In the genomic region with DNA sequence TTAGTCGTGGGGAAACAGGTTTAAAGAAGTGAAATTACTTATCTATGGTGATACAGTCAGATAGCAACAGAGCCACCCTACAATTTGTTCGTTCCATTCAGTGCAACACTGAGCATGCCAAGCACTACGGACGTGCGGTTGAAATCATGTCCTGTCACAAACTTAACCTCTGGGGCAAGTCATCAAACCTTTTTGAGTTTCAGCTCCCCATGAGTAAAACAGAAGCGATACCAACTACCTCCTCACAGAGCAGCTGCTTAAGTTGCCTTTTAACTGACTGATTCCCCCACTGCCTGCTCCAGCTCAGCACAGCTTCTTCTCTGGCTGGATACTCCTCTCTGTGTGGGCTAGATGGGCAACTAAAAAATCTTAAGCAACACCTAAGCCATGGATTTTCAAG, we compare ENCODE assay signal across 1 cellular context.
TF ChIP-seq lines count a peak whose summit lies in the region.

No MANE protein-coding gene starts in this region.

TF ChIP-seq in GM23338, 12 proteins besides CTCF, POLR2A, EP300 and RAD21 (continued from another document):
- TF ChIP-seq, protein P1, sequence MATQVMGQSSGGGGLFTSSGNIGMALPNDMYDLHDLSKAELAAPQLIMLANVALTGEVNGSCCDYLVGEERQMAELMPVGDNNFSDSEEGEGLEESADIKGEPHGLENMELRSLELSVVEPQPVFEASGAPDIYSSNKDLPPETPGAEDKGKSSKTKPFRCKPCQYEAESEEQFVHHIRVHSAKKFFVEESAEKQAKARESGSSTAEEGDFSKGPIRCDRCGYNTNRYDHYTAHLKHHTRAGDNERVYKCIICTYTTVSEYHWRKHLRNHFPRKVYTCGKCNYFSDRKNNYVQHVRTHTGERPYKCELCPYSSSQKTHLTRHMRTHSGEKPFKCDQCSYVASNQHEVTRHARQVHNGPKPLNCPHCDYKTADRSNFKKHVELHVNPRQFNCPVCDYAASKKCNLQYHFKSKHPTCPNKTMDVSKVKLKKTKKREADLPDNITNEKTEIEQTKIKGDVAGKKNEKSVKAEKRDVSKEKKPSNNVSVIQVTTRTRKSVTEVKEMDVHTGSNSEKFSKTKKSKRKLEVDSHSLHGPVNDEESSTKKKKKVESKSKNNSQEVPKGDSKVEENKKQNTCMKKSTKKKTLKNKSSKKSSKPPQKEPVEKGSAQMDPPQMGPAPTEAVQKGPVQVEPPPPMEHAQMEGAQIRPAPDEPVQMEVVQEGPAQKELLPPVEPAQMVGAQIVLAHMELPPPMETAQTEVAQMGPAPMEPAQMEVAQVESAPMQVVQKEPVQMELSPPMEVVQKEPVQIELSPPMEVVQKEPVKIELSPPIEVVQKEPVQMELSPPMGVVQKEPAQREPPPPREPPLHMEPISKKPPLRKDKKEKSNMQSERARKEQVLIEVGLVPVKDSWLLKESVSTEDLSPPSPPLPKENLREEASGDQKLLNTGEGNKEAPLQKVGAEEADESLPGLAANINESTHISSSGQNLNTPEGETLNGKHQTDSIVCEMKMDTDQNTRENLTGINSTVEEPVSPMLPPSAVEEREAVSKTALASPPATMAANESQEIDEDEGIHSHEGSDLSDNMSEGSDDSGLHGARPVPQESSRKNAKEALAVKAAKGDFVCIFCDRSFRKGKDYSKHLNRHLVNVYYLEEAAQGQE (IDR thresholded peaks at IDR 0.05; ENCODE audit: unreplicated experiment) = no peak
- TF ChIP-seq ZNF114 (CRISPR knock-in tag; IDR thresholded peaks at IDR 0.05) (no peak), NANOG (IDR thresholded peaks at IDR 0.05; ENCODE audit: borderline replicate concordance) (no peak), EZH2phosphoT487 (IDR thresholded peaks at IDR 0.05; ENCODE audit: unreplicated experiment) (no peak), CREB1 (CRISPR knock-in tag; IDR thresholded peaks at IDR 0.05; ENCODE audit: low read depth) (no peak)
